In genomic region chr4:142563682-142564291, GRCh38 we compare ENCODE assay signal across 1 cellular context.
TF ChIP-seq lines count a peak whose summit lies in the region.

No MANE protein-coding gene starts in this region.

TF ChIP-seq in GM12878, 131 proteins besides CTCF, POLR2A, EP300 and RAD21 (continued from another document):
- no peak for TF ChIP-seq ZNF592 (IDR thresholded peaks at IDR 0.05)
- peak; percentile 81 for TF ChIP-seq DPF2 (IDR thresholded peaks at IDR 0.05)
- TF ChIP-seq ZNF217 (IDR thresholded peaks at IDR 0.05), result peak; percentile 14; the same call in 1 of the 2 replicates
- peak in 1 of 2 experiments; percentile 19; a peak in 1 of 4 replicates for TF ChIP-seq BHLHE40 (IDR thresholded peaks at IDR 0.05; ENCODE audit: borderline replicate concordance in 1 of 2, low read depth in 2 of 2, low read length in 1 of 2)
- TF ChIP-seq ATF7 (IDR thresholded peaks at IDR 0.05; ENCODE audit: low read depth), result peak; percentile 65
- TF ChIP-seq RAD51 (IDR thresholded peaks at IDR 0.05), result peak; percentile 27; the same call in 1 of the 2 replicates
- TF ChIP-seq RB1 (IDR thresholded peaks at IDR 0.05; ENCODE audit: borderline replicate concordance), result no peak
- TF ChIP-seq ZBTB40 (IDR thresholded peaks at IDR 0.05; ENCODE audit: borderline replicate concordance), result peak; percentile 60; the same call in 1 of the 2 replicates
- TF ChIP-seq MLLT1 (IDR thresholded peaks at IDR 0.05), result 0 out of 2 replicates have a peak, but pooled peaks have one; percentile 45
- TF ChIP-seq MTA2 (IDR thresholded peaks at IDR 0.05; ENCODE audit: low read depth), result peak; percentile 58; the same call in 1 of the 2 replicates
- peak; percentile 54; the same call in 1 of the 2 replicates for TF ChIP-seq RELB (IDR thresholded peaks at IDR 0.05; ENCODE audit: low read depth)
- TF ChIP-seq NBN (IDR thresholded peaks at IDR 0.05), result peak; percentile 56; the same call in 1 of the 2 replicates
- peak; percentile 61 to 69; a peak in 3 of 4 replicates for TF ChIP-seq IKZF2 (IDR thresholded peaks at IDR 0.05)
- TF ChIP-seq TAF1 (IDR thresholded peaks at IDR 0.05; ENCODE audit: borderline replicate concordance, low read depth, low read length), result no peak
- peak; percentile 56 for TF ChIP-seq ZNF687 (IDR thresholded peaks at IDR 0.05)
- peak; percentile 78 for TF ChIP-seq IKZF1 (conservative IDR thresholded peaks at IDR 0.05)
- TF ChIP-seq SKIL (IDR thresholded peaks at IDR 0.05; ENCODE audit: low read depth, poor library complexity, severe bottlenecking), result peak; percentile 37
- no peak for TF ChIP-seq GABPA (IDR thresholded peaks at IDR 0.05; ENCODE audit: low read depth)
